ENCODE assay signal across 13 cellular contexts in genomic region chr14:92613681-92614260, GRCh38.
DNase-seq lines count a peak whose midpoint lies in the region; ATAC-seq and TF ChIP-seq lines count a peak whose summit lies in the region.
"Had no signal": no experiment of that assay in that cellular context is flagged by ENCODE, and none has a peak within 500 bp of the region (broad histone marks: within the 10 kb centered on the region; RNA-seq: fewer than 3 reads in every experiment).

No MANE protein-coding gene starts in this region.

- no peaks in the 10 kb centered on the region for H3K27me3 Mint-ChIP-seq in activated naive CD4-positive, alpha-beta T cell treated with anti-CD3 and anti-CD28 coated beads, Interleukin-2, amount 50 U/mL, for 24 hours
- H3K27me3 Mint-ChIP-seq in IgD-negative memory B cell (no peaks in the 10 kb centered on the region), naive B cell (no peaks in the 10 kb centered on the region)
- H3K27me3 Mint-ChIP-seq in stimulated activated naive CD8-positive, alpha-beta T cell treated with anti-CD3 and anti-CD28 coated beads, Interleukin-15, amount 100 ng/mL, for 72 hours: no peaks in the 10 kb centered on the region

- no peak for DNase-seq in activated naive CD4-positive, alpha-beta T cell treated with anti-CD3 and anti-CD28 coated beads, Interleukin-2, amount 50 U/mL, for 72 hours (ENCODE audit: low spot score in 2 of 2)
- DNase-seq in naive B cell (no peak), left ventricle myocardium inferior (no peak), tibial nerve (ENCODE audit: low spot score in 2 of 2) (no peak), globus pallidus (ENCODE audit: low spot score) (no peak)
- no peak for DNase-seq in stimulated activated naive CD8-positive, alpha-beta T cell treated with anti-CD3 and anti-CD28 coated beads, Interleukin-15, amount 100 ng/mL, for 72 hours
- DNase-seq: DMS 273 treated with DMSO at 0.1 percent for 48 hours, NCI-H1930, NCI-H446 treated with DMSO at 0.1 percent for 48 hours had no signal

- WGBS in tibial nerve, 2 donors: 86 to 91% methylated on average over 8 to 10 of the region's 10 CpGs

- no peaks in the 10 kb centered on the region for H3K9me3 Mint-ChIP-seq in activated naive CD4-positive, alpha-beta T cell treated with anti-CD3 and anti-CD28 coated beads, Interleukin-2, amount 50 U/mL, for 24 hours
- H3K9me3 Mint-ChIP-seq in activated naive CD4-positive, alpha-beta T cell treated with anti-CD3 and anti-CD28 coated beads, Interleukin-2, amount 50 U/mL, for 72 hours: no peaks in the 10 kb centered on the region
- H3K9me3 Mint-ChIP-seq in IgD-negative memory B cell (no peaks in the 10 kb centered on the region), naive B cell (peaks cover 0 to 3% (median 0%) of the 10 kb centered on the region in 7 donors)
- no peaks in the 10 kb centered on the region for H3K9me3 Mint-ChIP-seq in stimulated activated naive CD8-positive, alpha-beta T cell treated with anti-CD3 and anti-CD28 coated beads, Interleukin-15, amount 100 ng/mL, for 72 hours

- H3K36me3 ChIP-seq in left ventricle myocardium inferior: no peaks in the 10 kb centered on the region
- H3K36me3 ChIP-seq in tibial nerve: no peaks in the 10 kb centered on the region

- no peak overlapping the region for H3K27ac ChIP-seq in left ventricle myocardium inferior (replicated peaks)
- no peak overlapping the region for H3K27ac ChIP-seq in tibial nerve

- H3K4me3 ChIP-seq in left ventricle myocardium inferior: no peak overlapping the region
- no peak overlapping the region for H3K4me3 ChIP-seq in tibial nerve
- H3K4me3 ChIP-seq: A549 had no signal

- H3K9me3 ChIP-seq in left ventricle myocardium inferior (replicated peaks) (no peaks in the 10 kb centered on the region), tibial nerve (no peaks in the 10 kb centered on the region)
- H3K9me3 ChIP-seq: A549 had no signal

- no peak for TF ChIP-seq POLR2A in tibial nerve (IDR thresholded peaks at IDR 0.05)

- intact Hi-C loops in left ventricle myocardium inferior (cut with micrococcal nuclease): no loop called here

- H3K4me3 Mint-ChIP-seq in activated naive CD4-positive, alpha-beta T cell treated with anti-CD3 and anti-CD28 coated beads, Interleukin-2, amount 50 U/mL, for 24 hours: no peak overlapping the region
- H3K4me3 Mint-ChIP-seq in IgD-negative memory B cell (peak overlapping the region in 3 of 4 donors; percentile 27 to 79 (median 70)), naive B cell (peak overlapping the region in 6 of 8 donors; percentile 25 to 80 (median 70))
- H3K4me3 Mint-ChIP-seq in stimulated activated naive CD8-positive, alpha-beta T cell treated with anti-CD3 and anti-CD28 coated beads, Interleukin-15, amount 100 ng/mL, for 72 hours: peak overlapping the region; percentile 10 to 12

- peak overlapping the region; percentile 12 for H3K27ac Mint-ChIP-seq in activated naive CD4-positive, alpha-beta T cell treated with anti-CD3 and anti-CD28 coated beads, Interleukin-2, amount 50 U/mL, for 24 hours
- no peak overlapping the region for H3K27ac Mint-ChIP-seq in activated naive CD4-positive, alpha-beta T cell treated with anti-CD3 and anti-CD28 coated beads, Interleukin-2, amount 50 U/mL, for 72 hours
- H3K27ac Mint-ChIP-seq in IgD-negative memory B cell: peak overlapping the region; percentile 47 to 89 (median 88)
- H3K27ac Mint-ChIP-seq in naive B cell: peak overlapping the region; percentile 41 to 99 (median 92)
- H3K27ac Mint-ChIP-seq in stimulated activated naive CD8-positive, alpha-beta T cell treated with anti-CD3 and anti-CD28 coated beads, Interleukin-15, amount 100 ng/mL, for 72 hours: no peak overlapping the region

- no peak for ATAC-seq in activated naive CD4-positive, alpha-beta T cell treated with anti-CD3 and anti-CD28 coated beads, Interleukin-2, amount 50 U/mL, for 72 hours
- no peak for ATAC-seq in naive B cell (ENCODE audit: low read depth in 2 of 2)
- no peak for ATAC-seq in stimulated activated naive CD8-positive, alpha-beta T cell treated with anti-CD3 and anti-CD28 coated beads, Interleukin-15, amount 100 ng/mL, for 72 hours
- ATAC-seq: PC-3 had no signal

- no peak for TF ChIP-seq EP300 in tibial nerve (IDR thresholded peaks at IDR 0.05)

- H3K27me3 ChIP-seq in left ventricle myocardium inferior (ENCODE audit: low read depth): no peaks in the 10 kb centered on the region
- no peaks in the 10 kb centered on the region for H3K27me3 ChIP-seq in tibial nerve

- H3K36me3 Mint-ChIP-seq in activated naive CD4-positive, alpha-beta T cell treated with anti-CD3 and anti-CD28 coated beads, Interleukin-2, amount 50 U/mL, for 24 hours: peaks cover 1% of the 10 kb centered on the region
- H3K36me3 Mint-ChIP-seq in activated naive CD4-positive, alpha-beta T cell treated with anti-CD3 and anti-CD28 coated beads, Interleukin-2, amount 50 U/mL, for 72 hours: peaks cover 0 to 6% of the 10 kb centered on the region in 2 donors
- H3K36me3 Mint-ChIP-seq in IgD-negative memory B cell (peaks cover 4% of the 10 kb centered on the region), naive B cell (peaks cover 3 to 7% of the 10 kb centered on the region in 2 donors)

- TF ChIP-seq CTCF in left ventricle myocardium inferior (IDR thresholded peaks at IDR 0.05; ENCODE audit: borderline replicate concordance) (no peak), tibial nerve (IDR thresholded peaks at IDR 0.05) (no peak)

- peaks cover 11% of the 10 kb centered on the region for H3K4me1 ChIP-seq in left ventricle myocardium inferior
- H3K4me1 ChIP-seq in tibial nerve: no peaks in the 10 kb centered on the region

- H3K4me1 Mint-ChIP-seq in activated naive CD4-positive, alpha-beta T cell treated with anti-CD3 and anti-CD28 coated beads, Interleukin-2, amount 50 U/mL, for 24 hours: peaks cover 63% of the 10 kb centered on the region
- peaks cover 33 to 51% (median 41%) of the 10 kb centered on the region in 3 donors for H3K4me1 Mint-ChIP-seq in IgD-negative memory B cell
- H3K4me1 Mint-ChIP-seq in naive B cell: peaks cover 64 to 74% (median 69%) of the 10 kb centered on the region in 3 donors
- H3K4me1 Mint-ChIP-seq in stimulated activated naive CD8-positive, alpha-beta T cell treated with anti-CD3 and anti-CD28 coated beads, Interleukin-15, amount 100 ng/mL, for 72 hours: peaks cover 78% of the 10 kb centered on the region

Comparison
In these comparisons a context has a peak if more than half of its experiments do, and no peak if none do; other contexts are left out.
1. H3K27ac Mint-ChIP-seq: peak in activated naive CD4-positive, alpha-beta T cell treated with anti-CD3 and anti-CD28 coated beads, Interleukin-2, amount 50 U/mL, for 24 hours (single experiment), IgD-negative memory B cell (3 of 3) and naive B cell (6 of 6); none in activated naive CD4-positive, alpha-beta T cell treated with anti-CD3 and anti-CD28 coated beads, Interleukin-2, amount 50 U/mL, for 72 hours (0 of 2) and stimulated activated naive CD8-positive, alpha-beta T cell treated with anti-CD3 and anti-CD28 coated beads, Interleukin-15, amount 100 ng/mL, for 72 hours (0 of 2).